8 cellular contexts compared by ENCODE assay signal in the genomic region with DNA sequence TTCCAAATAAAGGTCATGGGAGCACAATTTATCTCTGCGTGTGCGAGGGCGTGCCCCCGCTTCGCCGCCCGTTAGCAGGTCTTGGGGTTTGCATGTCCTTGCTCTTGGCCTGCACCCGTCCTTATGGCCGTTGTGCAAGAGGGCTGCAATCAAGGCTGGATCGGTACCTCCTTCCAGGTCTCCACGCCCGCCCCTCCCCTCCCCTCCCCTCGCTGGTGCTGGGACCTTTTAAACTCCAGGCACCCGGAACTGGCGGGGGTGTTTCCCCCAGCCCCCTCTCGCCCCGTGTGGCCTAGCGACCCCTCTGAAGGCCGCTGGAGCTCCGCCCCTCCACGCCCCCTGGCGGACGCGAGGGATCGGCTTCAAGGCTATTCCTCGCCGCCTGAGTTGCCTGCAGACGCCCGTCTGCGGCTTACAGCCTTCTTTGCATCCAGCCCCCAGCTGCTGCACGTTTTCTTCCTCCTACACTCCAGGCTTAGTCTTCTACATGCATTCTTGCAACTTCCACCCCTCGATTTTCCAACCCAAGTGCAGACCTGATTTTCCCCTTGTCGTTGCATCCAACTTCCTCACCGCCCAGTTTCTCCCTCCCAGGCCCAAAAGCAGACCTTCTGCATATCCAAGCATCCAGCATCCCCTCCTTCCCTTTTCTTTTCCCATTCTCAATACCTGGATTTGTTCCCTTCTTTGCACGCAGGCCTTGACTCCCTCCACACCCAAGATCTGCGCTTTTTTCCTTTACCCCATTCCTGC. TPM values are rescaled to one million over a fixed set of nuclear protein-coding genes. Genes with fewer than 3 reads are reported as not detected.
DNase-seq lines count a peak whose midpoint lies in the region; ATAC-seq and TF ChIP-seq lines count a peak whose summit lies in the region.

No MANE protein-coding gene starts in this region.

- ATAC-seq in GM18502 (IDR thresholded peaks at IDR 0.05; ENCODE audit: poor library complexity, unreplicated experiment) (peak; percentile 75), HG02981 (IDR thresholded peaks at IDR 0.05; ENCODE audit: unreplicated experiment) (peak; percentile 72)

- H3K27me3 ChIP-seq in WERI-Rb-1 (ENCODE audit: insufficient read depth, low read depth, severe bottlenecking): no peaks in the 10 kb centered on the region

- peak; percentile 60 for DNase-seq in A172 (ENCODE audit: low spot score)
- peak; percentile 42 for DNase-seq in NCI-H2107 (lab: John Stamatoyannopoulos, UW)
- peak; percentile 88 for DNase-seq in WERI-Rb-1
- peak; percentile 80 to 81 for DNase-seq in cardiac fibroblast (ENCODE audit: low read depth in 2 of 2)
- DNase-seq in islet precursor cell: peak; percentile 96
- peak; percentile 71 for DNase-seq in stimulated activated CD4-positive, alpha-beta T cell treated with anti-CD3 and anti-CD28 coated beads, Interleukin-12 subunit alpha, Interleukin-12 subunit beta, amount 100 ng/mL, for 4 hours

- peak; percentile 86 for TF ChIP-seq CTCF in WERI-Rb-1 (IDR thresholded peaks at IDR 0.05; ENCODE audit: low read depth, low read length)
- peak; percentile 89 for TF ChIP-seq CTCF in cardiac fibroblast (IDR thresholded peaks at IDR 0.05; ENCODE audit: low read depth, low read length)

- no peaks in the 10 kb centered on the region for H3K9me3 ChIP-seq in WERI-Rb-1 (ENCODE audit: severe bottlenecking)

- H3K27ac ChIP-seq in WERI-Rb-1: peak overlapping the region; percentile 78

- H3K4me3 ChIP-seq in WERI-Rb-1 (ENCODE audit: low read depth, low read length) (peak overlapping the region; percentile 95), cardiac fibroblast (replicated peaks in 1 of 2; ENCODE audit: low read depth in 2 of 2, low read length in 2 of 2) (peak overlapping the region; percentile 74 to 96)

- peaks cover 23% of the 10 kb centered on the region for H3K36me3 ChIP-seq in WERI-Rb-1

RNA-seq across cellular contexts. Expression of a gene that starts 0.6 kb away (rescaled TPM):
- 162 and 172 TPM in 2 replicates for total RNA-seq in A172 (2014; rRNA removed; shearing (Covaris generic))

RNA-seq across cellular contexts. Expression of a gene that starts 11.8 kb away (rescaled TPM):
- 25.6 and 29.2 TPM in 2 replicates for total RNA-seq in A172 (2014; rRNA removed; shearing (Covaris generic))

Comparison
In these comparisons a context has a peak if more than half of its experiments do, and no peak if none do; other contexts are left out.
1. Peak in every context shown above with its lines: DNase-seq, ATAC-seq, H3K4me3 ChIP-seq and H3K27ac ChIP-seq.
2. DNase-seq: peak in every context shown above with its lines; median percentile 96 in islet precursor cell; 88 in WERI-Rb-1; 80 in cardiac fibroblast; 71 in stimulated activated CD4-positive, alpha-beta T cell treated with anti-CD3 and anti-CD28 coated beads, Interleukin-12 subunit alpha, Interleukin-12 subunit beta, amount 100 ng/mL, for 4 hours; 60 in A172; 42 in NCI-H2107.